ENCODE assay signal across 7 cellular contexts in genomic region chr12:121633833-121634196, GRCh38. TPM values are rescaled to one million over a fixed set of nuclear protein-coding genes. Genes with fewer than 3 reads are reported as not detected.
"Had no signal": no experiment of that assay in that cellular context is flagged by ENCODE, and none has a peak within 500 bp of the region (broad histone marks: within the 10 kb centered on the region; RNA-seq: fewer than 3 reads in every experiment).

No MANE protein-coding gene starts in this region.

RNA-seq across cellular contexts. Expression of gene MORN3, which starts 35.6 kb away (rescaled TPM):
- total RNA-seq: left colon, left lobe of liver, left ventricle myocardium inferior, left ventricle myocardium superior, mammary epithelial cell, mesenteric fat pad, myocyte had no signal
